ENCODE assay signal across 14 cellular contexts in genomic region chr2:68193774-68194372, GRCh38. TPM values are rescaled to one million over a fixed set of nuclear protein-coding genes. Genes with fewer than 3 reads are reported as not detected.
DNase-seq lines count a peak whose midpoint lies in the region; TF ChIP-seq lines count a peak whose summit lies in the region.
"Had no signal": no experiment of that assay in that cellular context is flagged by ENCODE, and none has a peak within 500 bp of the region (broad histone marks: within the 10 kb centered on the region; RNA-seq: fewer than 3 reads in every experiment).

No MANE protein-coding gene starts in this region.

- TF ChIP-seq CTCF in AG04450 (IDR thresholded peaks at IDR 0.05; ENCODE audit: low read depth, low read length) (no peak), HFFc6 (IDR thresholded peaks at IDR 0.05) (no peak), CD14-positive monocyte (IDR thresholded peaks at IDR 0.05) (no peak), stomach (IDR thresholded peaks at IDR 0.05) (no peak), GM20000 (IDR thresholded peaks at IDR 0.05; ENCODE audit: extremely low read depth, missing control alignments) (no peak)

- CTCF ChIA-PET in AG04450 (lab: Charles Lee) = interaction anchor here (3.8 kb wide), 1 partner anchor 8 kb away, joined by 25 read pairs; no protein-coding TSS in a partner anchor

- H3K4me1 Mint-ChIP-seq in HFFc6 (ENCODE audit: low read depth) (peaks cover 59% of the 10 kb centered on the region), CD14-positive monocyte (peaks cover 36% of the 10 kb centered on the region)

- no peak for TF ChIP-seq EP300 in stomach (IDR thresholded peaks at IDR 0.05)

- H3K36me3 Mint-ChIP-seq in HFFc6 (ENCODE audit: low read depth) = no peaks in the 10 kb centered on the region
- H3K36me3 Mint-ChIP-seq in CD14-positive monocyte = no peaks in the 10 kb centered on the region
- H3K36me3 Mint-ChIP-seq: WTC11 had no signal

- TF ChIP-seq POLR2A in stomach (IDR thresholded peaks at IDR 0.05) = no peak

- 86 to 92% (median 88%) methylated on average over 4 of the region's 4 CpGs for WGBS in stomach, 5 donors

- H3K9me3 Mint-ChIP-seq in HFFc6 (no peaks in the 10 kb centered on the region), CD14-positive monocyte (no peaks in the 10 kb centered on the region)
- H3K9me3 Mint-ChIP-seq: endodermal cell, WTC11 had no signal

- H3K27me3 ChIP-seq in AG04450 (ENCODE audit: control insufficient read depth, insufficient read depth, low read length) (no peaks in the 10 kb centered on the region), stomach (no peaks in the 10 kb centered on the region)

- no peaks in the 10 kb centered on the region for H3K9me3 ChIP-seq in AG04450 (ENCODE audit: control insufficient read depth, insufficient read depth, low read length)
- H3K9me3 ChIP-seq in stomach = no peaks in the 10 kb centered on the region

- H3K4me3 Mint-ChIP-seq in HFFc6 (peak overlapping the region; percentile 63), CD14-positive monocyte (no peak overlapping the region)
- H3K4me3 Mint-ChIP-seq: endodermal cell, WTC11 had no signal

- H3K36me3 ChIP-seq in stomach = no peaks in the 10 kb centered on the region

- H3K27ac Mint-ChIP-seq in HFFc6 = peak overlapping the region; percentile 48
- no peak overlapping the region for H3K27ac Mint-ChIP-seq in CD14-positive monocyte
- H3K27ac Mint-ChIP-seq: endodermal cell, WTC11 had no signal

- H3K4me1 ChIP-seq in stomach = peaks cover 20 to 85% (median 47%) of the 10 kb centered on the region in 4 donors

- intact Hi-C loops in CD14-positive monocyte (cut with micrococcal nuclease) (loop anchor here in 1 of 2 donors (10.0 kb wide), 2 partner anchors 91 to 241 kb away; no protein-coding TSS in a partner anchor), stomach (cut with DNase I; ENCODE audit: low total_unique reads) (loop anchor here (10.0 kb wide), 1 partner anchor 51 kb away; no protein-coding TSS in a partner anchor)

- H3K4me3 ChIP-seq in AG04450 (ENCODE audit: low read depth, low read length) = no peak overlapping the region
- H3K4me3 ChIP-seq in stomach = no peak overlapping the region

- H3K27ac ChIP-seq in AG04450 (ENCODE audit: low read depth, low read length) (no peak overlapping the region), stomach (peak overlapping the region in 2 of 5 donors; percentile 6 to 12)

- peak; percentile 8 for DNase-seq in AG04450 (ENCODE audit: low read depth, low spot score)
- peak; percentile 33 for DNase-seq in HFFc6
- peak; percentile 27 for DNase-seq in brain pericyte (ENCODE audit: low read depth, low spot score)
- peak; percentile 36 for DNase-seq in kidney tubule cell (ENCODE audit: low spot score)
- no peak for DNase-seq in CD14-positive monocyte (ENCODE audit: low spot score)
- DNase-seq in stomach = no peak
- no peak for DNase-seq in GM20000 (ENCODE audit: low spot score)
- no peak for DNase-seq in NOMO-1 (lab: John Stamatoyannopoulos, UW; ENCODE audit: unreplicated experiment in 2 of 2)
- DNase-seq: activated gamma-delta T cell treated with Interleukin-2 at 50 U/mL for 16 hours, endodermal cell, NCI-H1930, occipital lobe, trophoblast cell had no signal

- POLR2A ChIA-PET in AG04450 (lab: Yijun Ruan, JAX) = no interaction called here

- H3K27me3 Mint-ChIP-seq in HFFc6 (ENCODE audit: insufficient read depth) (no peaks in the 10 kb centered on the region), CD14-positive monocyte (ENCODE audit: low read depth in 3 of 3) (no peaks in the 10 kb centered on the region)

RNA-seq across cellular contexts. Expression of gene PNO1, which starts 36.2 kb away (rescaled TPM):
- polyA plus RNA-seq in AG04450 (2011; rRNA removed) (11.9 and 14.2 TPM in 2 replicates), CD14-positive monocyte (10 to 100 TPM; 10.8 to 14.0 TPM), stomach (10 to 100 TPM in 2 of 3 donors, 1 to 10 TPM in 1; 6.1 to 13.6 (median 11.8) TPM)
- 2.4 and 3.5 TPM in 2 replicates for polyA minus RNA-seq in AG04450 (2011; rRNA and poly(A)+ RNA removed)
- 10 to 100 TPM; 18.3 to 26.0 (median 20.4) TPM for total RNA-seq in HFFc6 (2021; fragmentation: NEBNext Ultra II Directional; extraction: Animal tissue kit (Norgen Biotek cat#: 25700))
- 10 to 100 TPM; 15.2 to 65.8 (median 21.4) TPM for total RNA-seq in stomach

RNA-seq across cellular contexts. Expression of gene PPP3R1, which starts 58.5 kb away (rescaled TPM):
- polyA plus RNA-seq in AG04450 (2011; rRNA removed) (21.2 and 24.9 TPM in 2 replicates), CD14-positive monocyte (10 to 100 TPM in 1 of 2 donors, 1 to 10 TPM in 1; 8.7 to 10.7 TPM), stomach (10 to 100 TPM; 12.3 to 19.6 (median 14.9) TPM)
- 13.6 and 28.6 TPM in 2 replicates for polyA minus RNA-seq in AG04450 (2011; rRNA and poly(A)+ RNA removed)
- 10 to 100 TPM; 60.0 to 67.0 (median 63.0) TPM for total RNA-seq in HFFc6 (2021; fragmentation: NEBNext Ultra II Directional; extraction: Animal tissue kit (Norgen Biotek cat#: 25700))
- total RNA-seq in stomach = 10 to 100 TPM in 4 of 5 donors, 1 to 10 TPM in 1; 1.2 to 65.7 (median 24.5) TPM

Comparison
In these comparisons a context has a peak if more than half of its experiments do, and no peak if none do; other contexts are left out.
1. DNase-seq: peak in AG04450 (single experiment), HFFc6 (single experiment), brain pericyte (single experiment) and kidney tubule cell (single experiment); none in CD14-positive monocyte (single experiment), stomach (single experiment), GM20000 (single experiment) and NOMO-1 (0 of 2).